ENCODE assay signal across 10 cellular contexts in the genomic region with DNA sequence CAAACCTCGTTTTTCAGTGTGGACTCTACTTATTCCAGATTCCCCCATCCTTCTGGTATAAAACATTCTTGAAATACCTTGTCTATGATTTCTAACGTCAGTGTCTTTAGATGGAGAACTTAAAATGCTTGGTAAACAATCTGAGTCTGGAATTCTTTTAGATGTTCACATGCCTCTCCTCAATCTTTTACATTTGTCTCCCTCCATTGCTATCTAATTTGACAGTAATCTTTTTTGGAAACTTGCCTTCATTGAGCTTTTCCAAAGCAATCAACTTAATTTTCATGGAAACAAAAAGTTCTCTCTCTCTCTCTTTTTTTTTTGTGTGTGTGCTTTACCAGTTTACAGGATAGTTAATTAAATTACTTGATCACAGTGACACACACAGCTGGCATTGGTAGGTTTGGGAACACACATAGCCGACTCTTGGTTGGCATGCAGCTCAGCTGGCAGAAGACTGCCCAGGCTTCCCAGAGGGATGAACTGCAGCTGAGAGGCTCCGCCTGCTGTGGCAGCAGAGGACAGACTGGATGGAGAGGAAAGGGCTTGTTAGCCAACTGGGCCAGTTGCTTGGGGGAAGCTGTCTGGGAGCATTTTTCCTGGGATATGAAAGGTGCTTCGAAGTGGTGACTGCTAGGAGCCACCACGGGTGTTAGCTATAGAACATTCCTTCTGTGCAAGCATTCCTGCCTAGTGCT.
A peak's percentile ranks its signal among the peaks of the same experiment; 100 is the strongest.
DNase-seq lines count a peak whose midpoint lies in the region; TF ChIP-seq lines count a peak whose summit lies in the region.
"Had no signal": no experiment of that assay in that cellular context is flagged by ENCODE, and none has a peak within 500 bp of the region (broad histone marks: within the 10 kb centered on the region; RNA-seq: fewer than 3 reads in every experiment).

No MANE protein-coding gene starts in this region.

- H2AFZ ChIP-seq in MM.1S (ENCODE audit: low read length): no peak overlapping the region

- DNase-seq in GM03348 (ENCODE audit: low spot score) (peak; percentile 55), SK-N-DZ (ENCODE audit: low spot score) (peak; percentile 23), globus pallidus (ENCODE audit: low spot score) (peak; percentile 90), pons (ENCODE audit: low spot score) (peak; percentile 92), hepatic stellate cell (ENCODE audit: low spot score) (no peak), MM.1S (no peak), COLO829 (ENCODE audit: low spot score) (no peak), dermis blood vessel endothelial cell (no peak)
- DNase-seq: GDM1, NCI-H774 had no signal

- no peaks in the 10 kb centered on the region for H3K4me1 ChIP-seq in MM.1S (ENCODE audit: low read length)

- no peaks in the 10 kb centered on the region for H3K9me3 ChIP-seq in MM.1S (replicated peaks; ENCODE audit: insufficient read depth, low read length)

- H3K9me2 ChIP-seq in MM.1S (replicated peaks; ENCODE audit: insufficient read depth, low read length): no peaks in the 10 kb centered on the region

- H3F3A ChIP-seq in MM.1S (ENCODE audit: insufficient read depth, low read length): no peaks in the 10 kb centered on the region

- H3K9ac ChIP-seq in MM.1S (ENCODE audit: low read length): no peak overlapping the region

- H3K27me3 ChIP-seq in MM.1S (replicated peaks; ENCODE audit: insufficient read depth, low read length): no peaks in the 10 kb centered on the region

- H3K27ac ChIP-seq in MM.1S (ENCODE audit: low read length): no peak overlapping the region

- no peaks in the 10 kb centered on the region for H3K79me2 ChIP-seq in MM.1S (ENCODE audit: low read length)

- no peaks in the 10 kb centered on the region for H3K36me3 ChIP-seq in MM.1S (replicated peaks; ENCODE audit: insufficient read depth, low read length)

- no peak for TF ChIP-seq CTCF in MM.1S (IDR thresholded peaks at IDR 0.05; ENCODE audit: low read length)

- no peaks in the 10 kb centered on the region for H4K20me1 ChIP-seq in MM.1S (ENCODE audit: insufficient read depth, low read length)

- H3K4me3 ChIP-seq in MM.1S (ENCODE audit: low read length): no peak overlapping the region

- H3K4me2 ChIP-seq in MM.1S (ENCODE audit: low read depth, low read length): no peak overlapping the region

Comparison
In these comparisons a context has a peak if more than half of its experiments do, and no peak if none do; other contexts are left out.
1. DNase-seq: peak in GM03348 (single experiment), SK-N-DZ (single experiment), globus pallidus (single experiment) and pons (single experiment); none in hepatic stellate cell (single experiment), MM.1S (single experiment), COLO829 (single experiment) and dermis blood vessel endothelial cell (single experiment).